19 cellular contexts compared by ENCODE assay signal in genomic region chr5:40559306-40559705, GRCh38.
"Had no signal": no experiment of that assay in that cellular context is flagged by ENCODE, and none has a peak within 500 bp of the region (broad histone marks: within the 10 kb centered on the region; RNA-seq: fewer than 3 reads in every experiment).

No MANE protein-coding gene starts in this region.

- H3K9ac ChIP-seq: SK-N-SH had no signal

- H3K27me3 Mint-ChIP-seq: T-cell had no signal

- H3K4me3 Mint-ChIP-seq: T-cell had no signal

- H3K27ac Mint-ChIP-seq: T-cell had no signal

- H3K27ac ChIP-seq: HL-60, RWPE1 had no signal

- H3K9me3 Mint-ChIP-seq: T-cell had no signal

- ATAC-seq: Panc1, PC-3, T-cell had no signal

- H3K9me3 ChIP-seq: SK-N-SH had no signal

- H3K4me2 ChIP-seq: SK-N-SH had no signal

- H3K36me3 Mint-ChIP-seq: T-cell had no signal

- DNase-seq: KBM-7, MM.1S, NCI-H1092 treated with DMSO at 0.1 percent for 48 hours, NCI-H1436, NCI-H187, NCI-H2029 treated with DMSO at 0.1 percent for 48 hours, NCI-H2171 treated with DMSO at 0.1 percent for 48 hours, NCI-H345, NCI-H446 treated with DMSO at 0.1 percent for 48 hours, NCI-H510A treated with DMSO at 0.1 percent for 48 hours, NCI-H526, PC-3, SHP77, SK-N-SH, SW 1271, T-cell had no signal
